Comparison of ENCODE assay signal across 29 cellular contexts in the genomic region with DNA sequence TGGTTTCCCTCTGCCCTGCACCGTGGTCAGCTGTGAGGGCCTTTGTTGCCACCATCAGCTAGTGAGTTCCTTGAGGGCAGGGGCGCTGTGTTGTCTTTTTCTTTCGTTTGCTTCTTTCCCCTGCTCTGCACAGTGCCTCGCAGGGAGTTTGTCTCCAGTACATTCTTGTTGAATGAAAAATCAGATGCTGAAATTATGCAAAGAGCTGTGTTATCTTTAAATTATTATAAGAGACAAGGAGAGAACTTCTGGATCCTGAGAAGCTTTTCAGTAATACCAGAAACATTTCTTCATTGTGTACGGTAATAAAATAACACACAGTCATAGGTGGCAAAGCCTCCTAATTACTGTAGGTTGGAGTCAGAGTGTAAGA. TPM values are rescaled to one million over a fixed set of nuclear protein-coding genes. Genes with fewer than 3 reads are reported as not detected.
DNase-seq lines count a peak whose midpoint lies in the region; ATAC-seq, FAIRE-seq and TF ChIP-seq lines count a peak whose summit lies in the region.
"Had no signal": no experiment of that assay in that cellular context is flagged by ENCODE, and none has a peak within 500 bp of the region (broad histone marks: within the 10 kb centered on the region; RNA-seq: fewer than 3 reads in every experiment).

No MANE protein-coding gene starts in this region.

- 77% methylated on average over 5 of the region's 5 CpGs for WGBS in hepatocyte (ENCODE audit: low lambda C conversion rate, missing lambda C conversion rate)
- 77 to 91% methylated on average over 5 of the region's 5 CpGs for WGBS in pancreas, 2 donors
- WGBS in stomach, 5 donors, result 51 to 76% (median 68%) methylated on average over 5 of the region's 5 CpGs

- BruUV-seq in Caco-2 (replicated peaks; lab: Mats Ljungman, UMichigan), result no TSS peak

- no peak for TF ChIP-seq EP300 in stomach (IDR thresholded peaks at IDR 0.05)

- H3K4me3 ChIP-seq in Caco-2 (ENCODE audit: low read depth, low read length) (no peak overlapping the region), astrocyte (ENCODE audit: insufficient read depth, low read depth, low read length) (no peak overlapping the region), hepatocyte (no peak overlapping the region), stomach smooth muscle (ENCODE audit: low read length in 2 of 2) (peak overlapping the region; percentile 4 to 47), pancreas (no peak overlapping the region), stomach (no peak overlapping the region)
- H3K4me3 ChIP-seq: cardiac muscle cell, lung, right atrium auricular region, tibial nerve had no signal

- H3K27me3 ChIP-seq in Caco-2 (replicated peaks; ENCODE audit: control insufficient read depth, insufficient read depth, low read length) (no peaks in the 10 kb centered on the region), astrocyte (ENCODE audit: insufficient read depth, low read length) (no peaks in the 10 kb centered on the region), hepatocyte (no peaks in the 10 kb centered on the region), stomach smooth muscle (ENCODE audit: control insufficient read depth in 1 of 2, insufficient read depth in 2 of 2, low read length in 2 of 2) (no peaks in the 10 kb centered on the region), pancreas (no peaks in the 10 kb centered on the region), stomach (no peaks in the 10 kb centered on the region)
- H3K27me3 ChIP-seq: cardiac muscle cell, right atrium auricular region, tibial nerve had no signal

- H2AFZ ChIP-seq in astrocyte (ENCODE audit: low read depth, low read length) (no peak overlapping the region), hepatocyte (no peak overlapping the region)
- H2AFZ ChIP-seq: parathyroid adenoma had no signal

- no peak for TF ChIP-seq POLR2A in stomach (IDR thresholded peaks at IDR 0.05)

- H3K79me2 ChIP-seq in astrocyte (ENCODE audit: insufficient read depth, low read length) (peaks cover 90% of the 10 kb centered on the region), hepatocyte (peaks cover 60% of the 10 kb centered on the region)

- peaks cover 6% of the 10 kb centered on the region for H3K36me3 Mint-ChIP-seq in Caco-2 (ENCODE audit: insufficient read depth, unreplicated experiment)
- peaks cover 2% of the 10 kb centered on the region for H3K36me3 Mint-ChIP-seq in astrocyte (ENCODE audit: low read depth, unreplicated experiment)
- H3K36me3 Mint-ChIP-seq: CD14-positive monocyte had no signal

- H3K36me3 ChIP-seq in Caco-2 (ENCODE audit: control insufficient read depth, insufficient read depth, low read length) (no peaks in the 10 kb centered on the region), astrocyte (ENCODE audit: insufficient read depth, low read length) (no peaks in the 10 kb centered on the region), hepatocyte (replicated peaks; ENCODE audit: insufficient read depth, low read depth) (no peaks in the 10 kb centered on the region), stomach smooth muscle (ENCODE audit: control insufficient read depth in 2 of 2, insufficient read depth in 2 of 2, low read length in 2 of 2) (peaks cover 0 to 2% of the 10 kb centered on the region in 2 donors), pancreas (no peaks in the 10 kb centered on the region), stomach (no peaks in the 10 kb centered on the region)
- H3K36me3 ChIP-seq: cardiac muscle cell, right atrium auricular region, tibial nerve had no signal

- H3K27me3 Mint-ChIP-seq in Caco-2 (ENCODE audit: insufficient read depth, unreplicated experiment) (peaks cover 4% of the 10 kb centered on the region), astrocyte (ENCODE audit: low read depth, unreplicated experiment) (peaks cover 11% of the 10 kb centered on the region)

- no peak overlapping the region for H3K27ac ChIP-seq in astrocyte (ENCODE audit: low read depth, low read length)
- peak overlapping the region; percentile 75 for H3K27ac ChIP-seq in hepatocyte
- H3K27ac ChIP-seq in stomach smooth muscle (ENCODE audit: low read length), result no peak overlapping the region
- no peak overlapping the region for H3K27ac ChIP-seq in pancreas
- peak overlapping the region in 1 of 5 donors; percentile 71 for H3K27ac ChIP-seq in stomach
- H3K27ac ChIP-seq: cardiac muscle cell, foreskin keratinocyte, parathyroid adenoma had no signal

- H4K20me1 ChIP-seq in astrocyte (ENCODE audit: insufficient read depth, low read length) (peaks cover 98% of the 10 kb centered on the region), hepatocyte (ENCODE audit: insufficient read depth, poor library complexity, severe bottlenecking) (no peaks in the 10 kb centered on the region)

- H3K4me2 ChIP-seq in astrocyte (ENCODE audit: low read length), result peak overlapping the region; percentile 36
- peak overlapping the region; percentile 63 for H3K4me2 ChIP-seq in hepatocyte

- intact Hi-C loops in Caco-2 (cut with micrococcal nuclease; ENCODE audit: unreplicated experiment) (loop anchor here (5.0 kb wide), 1 partner anchor 76 kb away; no protein-coding TSS in a partner anchor), pancreas (cut with DNase I) (no loop called here), stomach (cut with DNase I; ENCODE audit: low total_unique reads) (no loop called here)

- ATAC-seq in pancreas, result no peak
- ATAC-seq: activated CD4-positive, alpha-beta T cell treated with anti-CD3 and anti-CD28 coated beads for 36 hours; activated CD8-positive, alpha-beta T cell treated with anti-CD3 and anti-CD28 coated beads, Interleukin-2, amount 10 ng/mL, durations not matched to agents 7 days and 5 days had no signal

- H3K4me1 Mint-ChIP-seq in Caco-2 (ENCODE audit: low read depth, unreplicated experiment) (no peaks in the 10 kb centered on the region), astrocyte (ENCODE audit: low read depth, unreplicated experiment) (peaks cover 4% of the 10 kb centered on the region)
- H3K4me1 Mint-ChIP-seq: activated CD4-positive, alpha-beta T cell treated with anti-CD3 and anti-CD28 coated beads for 36 hours; CD14-positive monocyte had no signal

- H3K9ac ChIP-seq in astrocyte (ENCODE audit: low read length) (no peak overlapping the region), stomach smooth muscle (ENCODE audit: low read length in 2 of 2) (no peak overlapping the region)
- H3K9ac ChIP-seq: parathyroid adenoma had no signal

- H3K27ac Mint-ChIP-seq in Caco-2 (ENCODE audit: unreplicated experiment) (peak overlapping the region; percentile 15), astrocyte (ENCODE audit: unreplicated experiment) (no peak overlapping the region)
- H3K27ac Mint-ChIP-seq: activated CD4-positive, alpha-beta T cell treated with anti-CD3 and anti-CD28 coated beads for 36 hours; activated CD8-positive, alpha-beta T cell treated with anti-CD3 and anti-CD28 coated beads, Interleukin-2, amount 10 ng/mL, durations not matched to agents 7 days and 5 days; CD14-positive monocyte; dendritic cell treated with granulocyte-macrophage colony-stimulating factor and Interleukin-4, amounts not matched to agents 40 ng/mL and 50 ng/mL, for 4 days; nephron progenitor cell; T-helper 2 cell treated with Interferon-gamma antibody and Interleukin-4, amounts not matched to agents 5 μg/mL and 100 μg/mL, for 36 hours had no signal

- POLR2A ChIA-PET in Caco-2 (lab: Charles Lee), result no interaction called here

- no peak for FAIRE-seq in astrocyte (lab: Jason Lieb, UNC)
- FAIRE-seq in pancreas (lab: Jason Lieb, UNC), result no peak

- no peak for DNase-seq in Caco-2
- DNase-seq in astrocyte (ENCODE audit: low read depth), result no peak
- no peak for DNase-seq in hepatocyte (ENCODE audit: low spot score)
- no peak for DNase-seq in AG08396 (ENCODE audit: low spot score)
- DNase-seq in pancreas, result no peak
- DNase-seq in DMS153 treated with DMSO at 0.1 percent for 48 hours (lab: John Stamatoyannopoulos, UW; ENCODE audit: unreplicated experiment), result no peak
- DNase-seq in stomach, result no peak
- DNase-seq: activated CD4-positive, alpha-beta T cell treated with anti-CD3 and anti-CD28 coated beads for 36 hours; activated CD8-positive, alpha-beta T cell treated with anti-CD3 and anti-CD28 coated beads, Interleukin-2, amount 10 ng/mL, durations not matched to agents 7 days and 5 days; activated naive CD4-positive, alpha-beta T cell treated with anti-CD3 and anti-CD28 coated beads, Interleukin-2, amount 50 U/mL, for 16 hours; anterior cingulate cortex; DMS79; foreskin keratinocyte; MM.1S; NCI-H1417 treated with DMSO at 0.1 percent for 48 hours; NCI-H2081; NCI-H345; nephron progenitor cell; stimulated activated CD4-positive, alpha-beta T cell treated with anti-CD3 and anti-CD28 coated beads, Interleukin-12 subunit alpha, Interleukin-12 subunit beta, amount 100 ng/mL, for 4 hours; stimulated activated CD4-positive, alpha-beta T cell treated with anti-CD3 and anti-CD28 coated beads, Interleukin-4, amount 100 ng/mL, for 1 hour had no signal

- no peaks in the 10 kb centered on the region for H3K9me3 ChIP-seq in Caco-2
- no peaks in the 10 kb centered on the region for H3K9me3 ChIP-seq in astrocyte (ENCODE audit: insufficient read depth, low read depth, low read length)
- no peaks in the 10 kb centered on the region for H3K9me3 ChIP-seq in hepatocyte (ENCODE audit: low read depth)
- no peaks in the 10 kb centered on the region for H3K9me3 ChIP-seq in stomach smooth muscle (ENCODE audit: control insufficient read depth in 2 of 2, low read length in 2 of 2)
- H3K9me3 ChIP-seq in pancreas, result no peaks in the 10 kb centered on the region
- H3K9me3 ChIP-seq in stomach, result no peaks in the 10 kb centered on the region
- H3K9me3 ChIP-seq: right atrium auricular region, tibial nerve had no signal

- CTCF ChIA-PET in Caco-2 (lab: Charles Lee), result interaction anchor here (1.0 kb wide), 1 partner anchor 23 kb away, joined by 3 read pairs; no protein-coding TSS in a partner anchor

- H3K9me2 ChIP-seq in hepatocyte (replicated peaks; ENCODE audit: insufficient read depth), result no peaks in the 10 kb centered on the region

- H3K9me3 Mint-ChIP-seq in Caco-2 (ENCODE audit: unreplicated experiment) (no peaks in the 10 kb centered on the region), astrocyte (ENCODE audit: unreplicated experiment) (no peaks in the 10 kb centered on the region)
- H3K9me3 Mint-ChIP-seq: dendritic cell treated with granulocyte-macrophage colony-stimulating factor and Interleukin-4, amounts not matched to agents 40 ng/mL and 50 ng/mL, for 4 days; nephron progenitor cell; T-helper 2 cell treated with Interferon-gamma antibody and Interleukin-4, amounts not matched to agents 5 μg/mL and 100 μg/mL, for 36 hours had no signal

- H3K4me1 ChIP-seq in Caco-2 (no peaks in the 10 kb centered on the region), astrocyte (ENCODE audit: insufficient read depth, low read length) (peaks cover 10% of the 10 kb centered on the region), hepatocyte (ENCODE audit: insufficient read depth) (peaks cover 25% of the 10 kb centered on the region), stomach smooth muscle (ENCODE audit: control insufficient read depth, insufficient read depth, low read length) (peaks cover 61% of the 10 kb centered on the region), pancreas (peaks cover 0 to 12% (median 9%) of the 10 kb centered on the region in 3 donors), stomach (peaks cover 9 to 52% (median 33%) of the 10 kb centered on the region in 4 donors)
- H3K4me1 ChIP-seq: foreskin keratinocyte, parathyroid adenoma had no signal

- no peak for TF ChIP-seq CTCF in Caco-2 (IDR thresholded peaks at IDR 0.05; ENCODE audit: insufficient read depth in 1 of 2, low read depth in 1 of 2, low read length in 1 of 2, severe bottlenecking in 1 of 2, unreplicated experiment in 1 of 2)
- TF ChIP-seq CTCF in astrocyte (IDR thresholded peaks at IDR 0.05; ENCODE audit: insufficient read depth, low read depth, low read length), result no peak
- TF ChIP-seq CTCF in hepatocyte (IDR thresholded peaks at IDR 0.05; ENCODE audit: poor library complexity), result no peak
- TF ChIP-seq CTCF in pancreas (IDR thresholded peaks at IDR 0.05), result no peak
- no peak for TF ChIP-seq CTCF in stomach (IDR thresholded peaks at IDR 0.05)

- H3K4me3 Mint-ChIP-seq in Caco-2 (ENCODE audit: unreplicated experiment) (no peak overlapping the region), astrocyte (ENCODE audit: unreplicated experiment) (no peak overlapping the region)
- H3K4me3 Mint-ChIP-seq: activated CD4-positive, alpha-beta T cell treated with anti-CD3 and anti-CD28 coated beads for 36 hours; activated CD8-positive, alpha-beta T cell treated with anti-CD3 and anti-CD28 coated beads, Interleukin-2, amount 10 ng/mL, durations not matched to agents 7 days and 5 days; CD14-positive monocyte; dendritic cell treated with granulocyte-macrophage colony-stimulating factor and Interleukin-4, amounts not matched to agents 40 ng/mL and 50 ng/mL, for 4 days; nephron progenitor cell; T-helper 2 cell treated with Interferon-gamma antibody and Interleukin-4, amounts not matched to agents 5 μg/mL and 100 μg/mL, for 36 hours had no signal

RNA-seq across cellular contexts. Expression of gene EML1, which starts 14.9 kb away (rescaled TPM):
- total RNA-seq in Caco-2 (2022) (5.9 and 7.2 TPM in 2 replicates), astrocyte (17.1 and 23.5 TPM in 2 replicates), hepatocyte (31.8 and 31.9 TPM in 2 replicates), pancreas (10 to 100 TPM in 4 of 6 donors, 1 to 10 TPM in 2; 7.0 to 13.4 (median 11.6) TPM), stomach (10 to 100 TPM; 30.1 to 66.5 (median 43.5) TPM)
- polyA plus RNA-seq in hepatocyte (21.6 and 22.9 TPM in 2 replicates), pancreas (1 to 10 TPM; 3.8 to 5.2 TPM), stomach (10 to 100 TPM in 1 of 3 donors, 1 to 10 TPM in 2; 5.8 to 11.3 (median 6.7) TPM)
- total RNA-seq: activated CD8-positive, alpha-beta T cell treated with anti-CD3 and anti-CD28 coated beads, Interleukin-2, amount 10 ng/mL, durations not matched to agents 7 days and 5 days had no signal
- polyA plus RNA-seq: CD14-positive monocyte had no signal

Comparison
In these comparisons a context has a peak if more than half of its experiments do, and no peak if none do; other contexts are left out.
1. H3K4me3 ChIP-seq: peak in stomach smooth muscle (2 of 2); none in Caco-2 (single experiment), astrocyte (single experiment), hepatocyte (single experiment), pancreas (0 of 4) and stomach (0 of 4).